Comparison of ENCODE assay signal across 8 cellular contexts in genomic region chr22:47337161-47337621, GRCh38.
DNase-seq lines count a peak whose midpoint lies in the region; ATAC-seq and TF ChIP-seq lines count a peak whose summit lies in the region.

No MANE protein-coding gene starts in this region.

- H3K27ac ChIP-seq in dorsolateral prefrontal cortex = peak overlapping the region in 4 of 59 donors; percentile 8 to 32 (median 26)
- no peak overlapping the region for H3K27ac ChIP-seq in colonic mucosa
- no peak overlapping the region for H3K27ac ChIP-seq in CD8-positive, alpha-beta T cell (ENCODE audit: low read depth, low read length)

- no peaks in the 10 kb centered on the region for H3K4me1 Mint-ChIP-seq in CD8-positive, alpha-beta T cell (ENCODE audit: low read depth)

- H3K4me3 Mint-ChIP-seq in CD8-positive, alpha-beta T cell = no peak overlapping the region

- in situ Hi-C loops in G401 (cut with HindIII; ENCODE audit: low sequenced_read_pairs) = no loop called here

- TF ChIP-seq CTCF in dorsolateral prefrontal cortex (IDR thresholded peaks at IDR 0.05 in 54 of 56, conservative IDR thresholded peaks at IDR 0.05 in 2 of 56; ENCODE audit: low read depth in 1 of 56, partially characterized antibody in 56 of 56) = no peak
- no peak for TF ChIP-seq CTCF in retinal pigment epithelial cell (conservative IDR thresholded peaks at IDR 0.05; ENCODE audit: low read depth, low read length)
- no peak for TF ChIP-seq CTCF in colonic mucosa (IDR thresholded peaks at IDR 0.05)
- TF ChIP-seq CTCF in CD8-positive, alpha-beta T cell (IDR thresholded peaks at IDR 0.05) = no peak

- intact Hi-C loops in dorsolateral prefrontal cortex (cut with DNase I) (no loop called here), colonic mucosa (cut with DNase I) (no loop called here)
- intact Hi-C loops in CD8-positive, alpha-beta T cell (cut with DNase I, micrococcal nuclease) = no loop called here

- no peaks in the 10 kb centered on the region for H3K4me1 ChIP-seq in colonic mucosa
- H3K4me1 ChIP-seq in CD8-positive, alpha-beta T cell (ENCODE audit: insufficient read depth, low read length) = no peaks in the 10 kb centered on the region

- H3K9me3 Mint-ChIP-seq in CD8-positive, alpha-beta T cell = peaks cover 6% of the 10 kb centered on the region

- no peaks in the 10 kb centered on the region for H3K36me3 Mint-ChIP-seq in CD8-positive, alpha-beta T cell

- peak overlapping the region in 41 of 59 donors; percentile 3 to 62 (median 30) for H3K4me3 ChIP-seq in dorsolateral prefrontal cortex
- H3K4me3 ChIP-seq in retinal pigment epithelial cell (ENCODE audit: low read length) = no peak overlapping the region
- no peak overlapping the region for H3K4me3 ChIP-seq in colonic mucosa
- no peak overlapping the region for H3K4me3 ChIP-seq in CD8-positive, alpha-beta T cell (ENCODE audit: low read depth, low read length)

- peaks cover 18% of the 10 kb centered on the region for H3K27me3 Mint-ChIP-seq in CD8-positive, alpha-beta T cell (ENCODE audit: low read depth)

- POLR2A ChIA-PET in CD8-positive, alpha-beta T cell (lab: Charles Lee) = no interaction called here

- H3K27me3 ChIP-seq in dorsolateral prefrontal cortex (peaks cover 0 to 1% (median 0%) of the 10 kb centered on the region in 45 donors), colonic mucosa (no peaks in the 10 kb centered on the region)
- no peaks in the 10 kb centered on the region for H3K27me3 ChIP-seq in CD8-positive, alpha-beta T cell (ENCODE audit: insufficient read depth, low read length)

- no peak for ATAC-seq in GM21717 (IDR thresholded peaks at IDR 0.05; ENCODE audit: unreplicated experiment)
- ATAC-seq in CD8-positive, alpha-beta T cell = no peak

- DNase-seq in G401 (ENCODE audit: low spot score) (peak; percentile 62), NOMO-1 treated with DMSO at 0.1 percent for 48 hours (lab: John Stamatoyannopoulos, UW; ENCODE audit: unreplicated experiment) (peak; percentile 93), dorsolateral prefrontal cortex (peak in 2 of 10 donors; percentile 19 to 21), retinal pigment epithelial cell (ENCODE audit: low read depth) (peak; percentile 59), colonic mucosa (no peak), NCI-H187 (lab: John Stamatoyannopoulos, UW) (no peak)
- no peak for DNase-seq in CD8-positive, alpha-beta T cell

- CTCF ChIA-PET in CD8-positive, alpha-beta T cell (lab: Charles Lee) = no interaction called here

- H3K36me3 ChIP-seq in colonic mucosa = no peaks in the 10 kb centered on the region
- H3K36me3 ChIP-seq in CD8-positive, alpha-beta T cell (ENCODE audit: insufficient read depth, low read length) = no peaks in the 10 kb centered on the region

- no peaks in the 10 kb centered on the region for H3K9me3 ChIP-seq in colonic mucosa
- H3K9me3 ChIP-seq in CD8-positive, alpha-beta T cell (ENCODE audit: low read length) = no peaks in the 10 kb centered on the region

- no peak overlapping the region for H3K27ac Mint-ChIP-seq in CD8-positive, alpha-beta T cell

- H3K9ac ChIP-seq in colonic mucosa (ENCODE audit: low read depth in 2 of 2, low read length in 2 of 2) = no peak overlapping the region

Comparison
In these comparisons a context has a peak if more than half of its experiments do, and no peak if none do; other contexts are left out.
1. DNase-seq: peak in G401 (single experiment), NOMO-1 treated with DMSO at 0.1 percent for 48 hours (single experiment) and retinal pigment epithelial cell (single experiment); none in colonic mucosa (single experiment), NCI-H187 (0 of 2) and CD8-positive, alpha-beta T cell (0 of 7).
2. H3K4me3 ChIP-seq: peak in dorsolateral prefrontal cortex (41 of 59); none in retinal pigment epithelial cell (single experiment), colonic mucosa (single experiment) and CD8-positive, alpha-beta T cell (single experiment).